In the genomic region with DNA sequence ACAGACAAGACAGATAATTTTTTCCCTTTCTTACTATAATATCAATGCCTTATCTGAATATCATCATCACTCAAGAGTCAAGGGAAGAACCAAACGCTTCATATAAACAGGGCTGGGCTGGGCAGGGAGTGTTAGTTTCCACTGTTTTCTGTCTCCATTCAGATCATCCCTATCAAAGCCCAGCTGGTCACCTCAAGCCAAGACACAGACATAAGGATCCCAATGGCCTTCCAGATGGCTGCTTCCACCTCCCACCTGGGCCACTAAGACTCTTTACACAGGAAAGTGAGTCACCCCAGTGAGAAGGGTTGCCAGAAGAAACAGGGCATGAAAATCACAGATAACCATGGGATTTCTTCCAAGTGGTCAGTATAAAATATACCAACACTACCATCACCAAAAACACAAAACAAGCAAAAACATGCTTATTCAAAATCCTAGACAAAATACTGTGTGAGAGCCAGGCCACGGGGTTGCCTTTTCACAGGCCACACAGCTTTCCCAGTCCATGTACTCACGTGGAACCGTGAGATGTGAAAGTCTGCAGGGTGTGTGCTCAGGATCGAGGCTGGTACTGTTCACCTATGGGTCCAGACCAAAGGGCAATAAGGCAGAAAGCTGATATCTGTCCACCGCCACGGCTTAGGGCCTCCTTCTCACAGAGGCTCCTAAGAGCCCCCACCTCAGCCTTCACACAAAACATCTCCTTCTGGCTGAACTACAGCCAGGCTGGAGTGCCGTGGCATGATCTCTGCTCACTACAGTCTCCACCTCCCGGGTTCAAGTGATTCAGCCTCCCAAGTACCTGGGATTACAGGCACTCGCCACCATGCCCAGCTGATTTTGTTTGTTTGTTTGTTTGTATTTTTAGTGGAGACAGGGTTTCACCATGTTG, we compare ENCODE assay signal across 1 cellular context.
A peak's percentile ranks its signal among the peaks of the same experiment; 100 is the strongest.
TF ChIP-seq lines count a peak whose summit lies in the region.

No MANE protein-coding gene starts in this region.

TF ChIP-seq in K562, 482 proteins besides CTCF, POLR2A, EP300 and RAD21 (continued from another document):
- TF ChIP-seq, protein P1, sequence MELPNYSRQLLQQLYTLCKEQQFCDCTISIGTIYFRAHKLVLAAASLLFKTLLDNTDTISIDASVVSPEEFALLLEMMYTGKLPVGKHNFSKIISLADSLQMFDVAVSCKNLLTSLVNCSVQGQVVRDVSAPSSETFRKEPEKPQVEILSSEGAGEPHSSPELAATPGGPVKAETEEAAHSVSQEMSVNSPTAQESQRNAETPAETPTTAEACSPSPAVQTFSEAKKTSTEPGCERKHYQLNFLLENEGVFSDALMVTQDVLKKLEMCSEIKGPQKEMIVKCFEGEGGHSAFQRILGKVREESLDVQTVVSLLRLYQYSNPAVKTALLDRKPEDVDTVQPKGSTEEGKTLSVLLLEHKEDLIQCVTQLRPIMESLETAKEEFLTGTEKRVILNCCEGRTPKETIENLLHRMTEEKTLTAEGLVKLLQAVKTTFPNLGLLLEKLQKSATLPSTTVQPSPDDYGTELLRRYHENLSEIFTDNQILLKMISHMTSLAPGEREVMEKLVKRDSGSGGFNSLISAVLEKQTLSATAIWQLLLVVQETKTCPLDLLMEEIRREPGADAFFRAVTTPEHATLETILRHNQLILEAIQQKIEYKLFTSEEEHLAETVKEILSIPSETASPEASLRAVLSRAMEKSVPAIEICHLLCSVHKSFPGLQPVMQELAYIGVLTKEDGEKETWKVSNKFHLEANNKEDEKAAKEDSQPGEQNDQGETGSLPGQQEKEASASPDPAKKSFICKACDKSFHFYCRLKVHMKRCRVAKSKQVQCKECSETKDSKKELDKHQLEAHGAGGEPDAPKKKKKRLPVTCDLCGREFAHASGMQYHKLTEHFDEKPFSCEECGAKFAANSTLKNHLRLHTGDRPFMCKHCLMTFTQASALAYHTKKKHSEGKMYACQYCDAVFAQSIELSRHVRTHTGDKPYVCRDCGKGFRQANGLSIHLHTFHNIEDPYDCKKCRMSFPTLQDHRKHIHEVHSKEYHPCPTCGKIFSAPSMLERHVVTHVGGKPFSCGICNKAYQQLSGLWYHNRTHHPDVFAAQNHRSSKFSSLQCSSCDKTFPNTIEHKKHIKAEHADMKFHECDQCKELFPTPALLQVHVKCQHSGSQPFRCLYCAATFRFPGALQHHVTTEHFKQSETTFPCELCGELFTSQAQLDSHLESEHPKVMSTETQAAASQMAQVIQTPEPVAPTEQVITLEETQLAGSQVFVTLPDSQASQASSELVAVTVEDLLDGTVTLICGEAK (IDR thresholded peaks at IDR 0.05) = no peak
- TF ChIP-seq, protein P1 (CRISPR knock-in tag; IDR thresholded peaks at IDR 0.05) = 0 out of 2 replicates have a peak, but pooled peaks have one; percentile 10
